ENCODE assay signal across 16 cellular contexts in genomic region chr2:197236816-197237215, GRCh38.
DNase-seq lines count a peak whose midpoint lies in the region; ATAC-seq lines count a peak whose summit lies in the region.
"Had no signal": no experiment of that assay in that cellular context is flagged by ENCODE, and none has a peak within 500 bp of the region (broad histone marks: within the 10 kb centered on the region; RNA-seq: fewer than 3 reads in every experiment).

No MANE protein-coding gene starts in this region.

- H3K9me3 Mint-ChIP-seq in activated T-cell treated with anti-CD3 and anti-CD28 coated beads, Interleukin-2, amount 50 U/mL, for 72 hours, result no peaks in the 10 kb centered on the region
- no peaks in the 10 kb centered on the region for H3K9me3 Mint-ChIP-seq in activated T-helper 1 cell treated with anti-CD3 and anti-CD28 coated beads, Interleukin-12 subunit alpha, Interleukin-12 subunit beta, Interleukin-2, Interleukin-4 antibody, amounts not matched to agents 30 ng/mL and 10 ng/mL and 1 ng/mL, durations not matched to agents 14 hours and 24 hours and 36 hours

- DNase-seq in activated T-cell treated with anti-CD3 and anti-CD28 coated beads, Interleukin-2, amount 50 U/mL, for 72 hours, result no peak
- DNase-seq in activated T-cell treated with anti-CD3 and anti-CD28 coated beads, Interleukin-2, amount 50 U/mL, for 1 hour, result no peak
- no peak for DNase-seq in activated T-helper 1 cell treated with anti-CD3 and anti-CD28 coated beads, Interleukin-12 subunit alpha, Interleukin-12 subunit beta, Interleukin-2, Interleukin-4 antibody, amounts not matched to agents 30 ng/mL and 10 ng/mL and 1 ng/mL, durations not matched to agents 14 hours and 24 hours and 36 hours (ENCODE audit: low spot score)
- DNase-seq in head of caudate nucleus, result peak in 25 of 42 donors; percentile 13 to 70 (median 38)
- DNase-seq in superior temporal gyrus (ENCODE audit: extremely low spot score), result peak; percentile 73
- DNase-seq in Kasumi-1 (lab: John Stamatoyannopoulos, UW), result no peak
- no peak for DNase-seq in RKO (ENCODE audit: low spot score)
- DNase-seq: activated CD8-positive, alpha-beta memory T cell treated with anti-CD3 and anti-CD28 coated beads, Interleukin-2, amount 50 U/mL, for 48 hours; erythroblast; heart left ventricle; NCI-H2029 treated with DMSO at 0.1 percent for 48 hours; NCI-H524; ovary; SJCRH30; stimulated activated CD4-positive, alpha-beta T cell treated with anti-CD3 and anti-CD28 coated beads, Interleukin-4, amount 100 ng/mL, for 4 hours had no signal

- intact Hi-C loops in activated T-helper 1 cell treated with anti-CD3 and anti-CD28 coated beads, Interleukin-12 subunit alpha, Interleukin-12 subunit beta, Interleukin-2, Interleukin-4 antibody, amounts not matched to agents 30 ng/mL and 10 ng/mL and 1 ng/mL, durations not matched to agents 14 hours and 24 hours and 36 hours (cut with micrococcal nuclease), result loop anchor here (1.0 kb wide), 1 partner anchor 9 kb away; no protein-coding TSS in a partner anchor
- intact Hi-C loops in head of caudate nucleus (cut with DNase I), result no loop called here

- no peaks in the 10 kb centered on the region for H3K27me3 Mint-ChIP-seq in activated T-cell treated with anti-CD3 and anti-CD28 coated beads, Interleukin-2, amount 50 U/mL, for 72 hours (ENCODE audit: low read depth)
- no peaks in the 10 kb centered on the region for H3K27me3 Mint-ChIP-seq in activated T-helper 1 cell treated with anti-CD3 and anti-CD28 coated beads, Interleukin-12 subunit alpha, Interleukin-12 subunit beta, Interleukin-2, Interleukin-4 antibody, amounts not matched to agents 30 ng/mL and 10 ng/mL and 1 ng/mL, durations not matched to agents 14 hours and 24 hours and 36 hours (ENCODE audit: insufficient read depth)

- peak overlapping the region; percentile 100 for H3K27ac Mint-ChIP-seq in activated T-cell treated with anti-CD3 and anti-CD28 coated beads, Interleukin-2, amount 50 U/mL, for 72 hours
- peak overlapping the region; percentile 81 for H3K27ac Mint-ChIP-seq in activated T-helper 1 cell treated with anti-CD3 and anti-CD28 coated beads, Interleukin-12 subunit alpha, Interleukin-12 subunit beta, Interleukin-2, Interleukin-4 antibody, amounts not matched to agents 30 ng/mL and 10 ng/mL and 1 ng/mL, durations not matched to agents 14 hours and 24 hours and 36 hours

- H3K4me3 Mint-ChIP-seq in activated T-cell treated with anti-CD3 and anti-CD28 coated beads, Interleukin-2, amount 50 U/mL, for 72 hours, result peak overlapping the region; percentile 69 to 72
- H3K4me3 Mint-ChIP-seq in activated T-helper 1 cell treated with anti-CD3 and anti-CD28 coated beads, Interleukin-12 subunit alpha, Interleukin-12 subunit beta, Interleukin-2, Interleukin-4 antibody, amounts not matched to agents 30 ng/mL and 10 ng/mL and 1 ng/mL, durations not matched to agents 14 hours and 24 hours and 36 hours, result peak overlapping the region; percentile 57

- no peak for ATAC-seq in activated T-cell treated with anti-CD3 and anti-CD28 coated beads, Interleukin-2, amount 50 U/mL, for 72 hours (replicated peaks in 1 of 2)
- no peak for ATAC-seq in HG03095 (IDR thresholded peaks at IDR 0.05; ENCODE audit: unreplicated experiment)
- ATAC-seq: heart left ventricle had no signal

- peaks cover 97% of the 10 kb centered on the region for H3K4me1 Mint-ChIP-seq in activated T-cell treated with anti-CD3 and anti-CD28 coated beads, Interleukin-2, amount 50 U/mL, for 72 hours (ENCODE audit: low read depth)
- H3K4me1 Mint-ChIP-seq in activated T-helper 1 cell treated with anti-CD3 and anti-CD28 coated beads, Interleukin-12 subunit alpha, Interleukin-12 subunit beta, Interleukin-2, Interleukin-4 antibody, amounts not matched to agents 30 ng/mL and 10 ng/mL and 1 ng/mL, durations not matched to agents 14 hours and 24 hours and 36 hours (ENCODE audit: low read depth), result peaks cover 88% of the 10 kb centered on the region

- H3K36me3 Mint-ChIP-seq in activated T-cell treated with anti-CD3 and anti-CD28 coated beads, Interleukin-2, amount 50 U/mL, for 72 hours (ENCODE audit: insufficient read depth in 2 of 2), result no peaks in the 10 kb centered on the region
- peaks cover 21% of the 10 kb centered on the region for H3K36me3 Mint-ChIP-seq in activated T-helper 1 cell treated with anti-CD3 and anti-CD28 coated beads, Interleukin-12 subunit alpha, Interleukin-12 subunit beta, Interleukin-2, Interleukin-4 antibody, amounts not matched to agents 30 ng/mL and 10 ng/mL and 1 ng/mL, durations not matched to agents 14 hours and 24 hours and 36 hours (ENCODE audit: low read depth)

Comparison
In these comparisons a context has a peak if more than half of its experiments do, and no peak if none do; other contexts are left out.
1. DNase-seq: peak in head of caudate nucleus (25 of 42) and superior temporal gyrus (single experiment); none in activated T-cell treated with anti-CD3 and anti-CD28 coated beads, Interleukin-2, amount 50 U/mL, for 72 hours (0 of 2), activated T-cell treated with anti-CD3 and anti-CD28 coated beads, Interleukin-2, amount 50 U/mL, for 1 hour (single experiment), activated T-helper 1 cell treated with anti-CD3 and anti-CD28 coated beads, Interleukin-12 subunit alpha, Interleukin-12 subunit beta, Interleukin-2, Interleukin-4 antibody, amounts not matched to agents 30 ng/mL and 10 ng/mL and 1 ng/mL, durations not matched to agents 14 hours and 24 hours and 36 hours (single experiment), Kasumi-1 (0 of 2) and RKO (single experiment).